In genomic region chr19:2325261-2326046, GRCh38 we compare ENCODE assay signal across 14 cellular contexts. TPM values are rescaled to one million over a fixed set of nuclear protein-coding genes. Genes with fewer than 3 reads are reported as not detected.
A peak's percentile ranks its signal among the peaks of the same experiment; 100 is the strongest.
DNase-seq lines count a peak whose midpoint lies in the region; ATAC-seq, FAIRE-seq and TF ChIP-seq lines count a peak whose summit lies in the region.
"Had no signal": no experiment of that assay in that cellular context is flagged by ENCODE, and none has a peak within 500 bp of the region (broad histone marks: within the 10 kb centered on the region; RNA-seq: fewer than 3 reads in every experiment).

No MANE protein-coding gene starts in this region.

- FAIRE-seq in astrocyte (lab: Jason Lieb, UNC) = no peak
- FAIRE-seq: colon had no signal

- H3K9me3 ChIP-seq in CD4-positive, CD25-positive, alpha-beta regulatory T cell (ENCODE audit: control insufficient read depth in 2 of 2, low read length in 2 of 2) = no peaks in the 10 kb centered on the region
- H3K9me3 ChIP-seq in astrocyte (ENCODE audit: insufficient read depth, low read depth, low read length) = no peaks in the 10 kb centered on the region
- no peaks in the 10 kb centered on the region for H3K9me3 ChIP-seq in naive thymus-derived CD4-positive, alpha-beta T cell (ENCODE audit: control insufficient read depth in 2 of 3, low read length in 3 of 3)

- intact Hi-C loops in naive thymus-derived CD4-positive, alpha-beta T cell (cut with micrococcal nuclease) = no loop called here

- H3K4me1 Mint-ChIP-seq in CD4-positive, CD25-positive, alpha-beta regulatory T cell = peaks cover 5 to 46% (median 28%) of the 10 kb centered on the region in 4 donors
- peaks cover 20% of the 10 kb centered on the region for H3K4me1 Mint-ChIP-seq in astrocyte (ENCODE audit: low read depth, unreplicated experiment)
- peaks cover 33 to 54% (median 42%) of the 10 kb centered on the region in 7 donors for H3K4me1 Mint-ChIP-seq in naive thymus-derived CD4-positive, alpha-beta T cell

- H3K27ac ChIP-seq in CD4-positive, CD25-positive, alpha-beta regulatory T cell (ENCODE audit: insufficient read depth, low read length, poor library complexity, severe bottlenecking) = no peak overlapping the region
- no peak overlapping the region for H3K27ac ChIP-seq in astrocyte (ENCODE audit: low read depth, low read length)
- no peak overlapping the region for H3K27ac ChIP-seq in naive thymus-derived CD4-positive, alpha-beta T cell (ENCODE audit: low read depth, low read length)

- H3K4me3 ChIP-seq in CD4-positive, CD25-positive, alpha-beta regulatory T cell (ENCODE audit: low read depth, low read length) = no peak overlapping the region
- H3K4me3 ChIP-seq in GM12875 (ENCODE audit: low read depth, low read length) (peak overlapping the region; percentile 27), astrocyte (ENCODE audit: insufficient read depth, low read depth, low read length) (no peak overlapping the region)
- no peak overlapping the region for H3K4me3 ChIP-seq in naive thymus-derived CD4-positive, alpha-beta T cell (ENCODE audit: low read length)

- no peak overlapping the region for H3K9ac ChIP-seq in astrocyte (ENCODE audit: low read length)

- ATAC-seq in CD4-positive, CD25-positive, alpha-beta regulatory T cell (ENCODE audit: low read depth in 2 of 2) = no peak
- ATAC-seq in naive thymus-derived CD4-positive, alpha-beta T cell = no peak
- ATAC-seq in HG03135 (IDR thresholded peaks at IDR 0.05; ENCODE audit: unreplicated experiment) = no peak
- ATAC-seq: HCT116, SK-N-SH treated with all-trans-retinoic acid at 6 μM for 48 hours had no signal

- no peak overlapping the region for H2AFZ ChIP-seq in astrocyte (ENCODE audit: low read depth, low read length)

- peaks cover 55% of the 10 kb centered on the region for H3K79me2 ChIP-seq in astrocyte (ENCODE audit: insufficient read depth, low read length)

- H3K27me3 ChIP-seq in CD4-positive, CD25-positive, alpha-beta regulatory T cell (ENCODE audit: control insufficient read depth, insufficient read depth, low read length) = no peaks in the 10 kb centered on the region
- H3K27me3 ChIP-seq in astrocyte (ENCODE audit: insufficient read depth, low read length) = no peaks in the 10 kb centered on the region
- H3K27me3 ChIP-seq in naive thymus-derived CD4-positive, alpha-beta T cell (ENCODE audit: control insufficient read depth in 2 of 2, insufficient read depth in 2 of 2, low read length in 2 of 2) = no peaks in the 10 kb centered on the region

- POLR2A ChIA-PET in naive thymus-derived CD4-positive, alpha-beta T cell (lab: Charles Lee) = no interaction called here

- peaks cover 44% of the 10 kb centered on the region for H4K20me1 ChIP-seq in astrocyte (ENCODE audit: insufficient read depth, low read length)

- H3K36me3 Mint-ChIP-seq in CD4-positive, CD25-positive, alpha-beta regulatory T cell = peaks cover 17% of the 10 kb centered on the region
- H3K36me3 Mint-ChIP-seq in astrocyte (ENCODE audit: low read depth, unreplicated experiment) = peaks cover 5% of the 10 kb centered on the region
- peaks cover 0 to 16% (median 4%) of the 10 kb centered on the region in 5 donors for H3K36me3 Mint-ChIP-seq in naive thymus-derived CD4-positive, alpha-beta T cell

- no peaks in the 10 kb centered on the region for H3K9me3 Mint-ChIP-seq in CD4-positive, CD25-positive, alpha-beta regulatory T cell
- H3K9me3 Mint-ChIP-seq in astrocyte (ENCODE audit: unreplicated experiment) = no peaks in the 10 kb centered on the region
- H3K9me3 Mint-ChIP-seq in naive thymus-derived CD4-positive, alpha-beta T cell = peaks cover 0 to 4% (median 0%) of the 10 kb centered on the region in 11 donors
- H3K9me3 Mint-ChIP-seq: mesothelial cell of epicardium had no signal

- peak overlapping the region; percentile 61 to 99 (median 96) for H3K4me3 Mint-ChIP-seq in CD4-positive, CD25-positive, alpha-beta regulatory T cell
- no peak overlapping the region for H3K4me3 Mint-ChIP-seq in astrocyte (ENCODE audit: unreplicated experiment)
- H3K4me3 Mint-ChIP-seq in naive thymus-derived CD4-positive, alpha-beta T cell = peak overlapping the region in 9 of 10 donors; percentile 22 to 99 (median 58)

- H3K4me1 ChIP-seq in CD4-positive, CD25-positive, alpha-beta regulatory T cell (ENCODE audit: control insufficient read depth, insufficient read depth, low read length, poor library complexity, severe bottlenecking) = peaks cover 24% of the 10 kb centered on the region
- peaks cover 15% of the 10 kb centered on the region for H3K4me1 ChIP-seq in astrocyte (ENCODE audit: insufficient read depth, low read length)
- H3K4me1 ChIP-seq in naive thymus-derived CD4-positive, alpha-beta T cell (ENCODE audit: control insufficient read depth in 2 of 2, insufficient read depth in 2 of 2, low read length in 2 of 2) = peaks cover 10 to 22% of the 10 kb centered on the region in 2 donors

- no peak for DNase-seq in CD4-positive, CD25-positive, alpha-beta regulatory T cell
- DNase-seq in astrocyte (ENCODE audit: low read depth) = no peak
- no peak for DNase-seq in naive thymus-derived CD4-positive, alpha-beta T cell
- DNase-seq in EL = no peak
- no peak for DNase-seq in ureter (ENCODE audit: low spot score)
- DNase-seq: activated naive CD4-positive, alpha-beta T cell treated with anti-CD3 and anti-CD28 coated beads, Interleukin-2, amount 50 U/mL, for 16 hours; stimulated activated CD4-positive, alpha-beta T cell treated with anti-CD3 and anti-CD28 coated beads, Interleukin-4, amount 100 ng/mL, for 24 hours; stimulated activated naive CD4-positive, alpha-beta T cell treated with Interleukin-2 at 50 U/mL for 16 hours had no signal

- H3K27me3 Mint-ChIP-seq in CD4-positive, CD25-positive, alpha-beta regulatory T cell = no peaks in the 10 kb centered on the region
- no peaks in the 10 kb centered on the region for H3K27me3 Mint-ChIP-seq in astrocyte (ENCODE audit: low read depth, unreplicated experiment)
- peaks cover 0 to 2% (median 0%) of the 10 kb centered on the region in 5 donors for H3K27me3 Mint-ChIP-seq in naive thymus-derived CD4-positive, alpha-beta T cell

- CTCF ChIA-PET in naive thymus-derived CD4-positive, alpha-beta T cell (lab: Charles Lee) = no interaction called here

- peaks cover 11% of the 10 kb centered on the region for H3K36me3 ChIP-seq in CD4-positive, CD25-positive, alpha-beta regulatory T cell (ENCODE audit: control insufficient read depth, insufficient read depth, low read length)
- H3K36me3 ChIP-seq in astrocyte (ENCODE audit: insufficient read depth, low read length) = peaks cover 2% of the 10 kb centered on the region
- peaks cover 0 to 56% (median 0%) of the 10 kb centered on the region in 3 experiments for H3K36me3 ChIP-seq in naive thymus-derived CD4-positive, alpha-beta T cell (ENCODE audit: control insufficient read depth in 2 of 3, insufficient read depth in 3 of 3, low read length in 3 of 3)

- no peak overlapping the region for H3K4me2 ChIP-seq in astrocyte (ENCODE audit: low read length)

- peak overlapping the region in 2 of 3 donors; percentile 1 to 79 for H3K27ac Mint-ChIP-seq in CD4-positive, CD25-positive, alpha-beta regulatory T cell
- H3K27ac Mint-ChIP-seq in astrocyte (ENCODE audit: unreplicated experiment) = peak overlapping the region; percentile 58
- H3K27ac Mint-ChIP-seq in naive thymus-derived CD4-positive, alpha-beta T cell = peak overlapping the region in 7 of 9 donors; percentile 28 to 95 (median 66)
- H3K27ac Mint-ChIP-seq: mesothelial cell of epicardium had no signal

- TF ChIP-seq CTCF in GM12875 (IDR thresholded peaks at IDR 0.05; ENCODE audit: borderline replicate concordance, insufficient read depth, low read depth, low read length) (no peak), astrocyte (IDR thresholded peaks at IDR 0.05; ENCODE audit: insufficient read depth, low read depth, low read length) (no peak)

RNA-seq across cellular contexts. Expression of gene LSM7, which starts 2.9 kb away (rescaled TPM):
- 83.9 TPM for total RNA-seq in CD4-positive, CD25-positive, alpha-beta regulatory T cell
- 100 to 1,000 TPM; 146 to 187 (median 169) TPM for polyA plus RNA-seq in CD4-positive, CD25-positive, alpha-beta regulatory T cell
- total RNA-seq in astrocyte = 91.4 and 97.6 TPM in 2 replicates
- 100 to 1,000 TPM in 3 of 5 experiments, 10 to 100 TPM in 2; 79.4 to 131 (median 102) TPM for total RNA-seq in naive thymus-derived CD4-positive, alpha-beta T cell
- polyA plus RNA-seq in naive thymus-derived CD4-positive, alpha-beta T cell = 100 to 1,000 TPM; 142 to 182 TPM
- 85.0 TPM for total RNA-seq in ureter

RNA-seq across cellular contexts. Expression of gene SPPL2B, which starts 3.0 kb away (rescaled TPM):
- total RNA-seq in CD4-positive, CD25-positive, alpha-beta regulatory T cell = 69.7 TPM
- polyA plus RNA-seq in CD4-positive, CD25-positive, alpha-beta regulatory T cell = 1 to 10 TPM; 4.3 to 7.4 (median 6.3) TPM
- total RNA-seq in astrocyte (52.2 and 55.4 TPM in 2 replicates), ureter (70.3 TPM)
- total RNA-seq in naive thymus-derived CD4-positive, alpha-beta T cell = 100 to 1,000 TPM in 4 of 5 experiments, 10 to 100 TPM in 1; 92.2 to 150 (median 140) TPM
- 10 to 100 TPM; 11.1 to 15.7 TPM for polyA plus RNA-seq in naive thymus-derived CD4-positive, alpha-beta T cell

RNA-seq across cellular contexts. Expression of gene LINGO3, which starts 17.5 kb away (rescaled TPM):
- total RNA-seq in CD4-positive, CD25-positive, alpha-beta regulatory T cell = 0.22 TPM
- 1 to 10 TPM; 3.0 to 5.3 (median 3.7) TPM for polyA plus RNA-seq in CD4-positive, CD25-positive, alpha-beta regulatory T cell
- not detected in 2 replicates for total RNA-seq in astrocyte
- 1 to 10 TPM in 2 of 5 experiments, under 1 TPM in 3; 0.27 to 1.8 (median 0.72) TPM for total RNA-seq in naive thymus-derived CD4-positive, alpha-beta T cell
- polyA plus RNA-seq in naive thymus-derived CD4-positive, alpha-beta T cell = 10 to 100 TPM in 1 of 2 donors, 1 to 10 TPM in 1; 3.6 to 12.9 TPM
- not detected for total RNA-seq in ureter

RNA-seq across cellular contexts. Expression of gene TMPRSS9, which starts 34.6 kb away (rescaled TPM):
- total RNA-seq in CD4-positive, CD25-positive, alpha-beta regulatory T cell = 0.17 TPM
- not detected for polyA plus RNA-seq in CD4-positive, CD25-positive, alpha-beta regulatory T cell
- total RNA-seq in astrocyte = 0.16 and 0.17 TPM in 2 replicates
- not detected for total RNA-seq in naive thymus-derived CD4-positive, alpha-beta T cell
- polyA plus RNA-seq in naive thymus-derived CD4-positive, alpha-beta T cell = not detected
- total RNA-seq in ureter = not detected

RNA-seq across cellular contexts. Expression of gene PEAK3, which starts 43.5 kb away (rescaled TPM):
- total RNA-seq in CD4-positive, CD25-positive, alpha-beta regulatory T cell = not detected
- under 1 TPM; 0.10 to 0.32 (median 0.15) TPM for polyA plus RNA-seq in CD4-positive, CD25-positive, alpha-beta regulatory T cell
- 0.18 TPM in 1 of 2 replicates, not detected in the other for total RNA-seq in astrocyte
- total RNA-seq in naive thymus-derived CD4-positive, alpha-beta T cell = 1 to 10 TPM in 1 of 5 experiments, under 1 TPM in 3, not detected in 1; 0.14 to 3.9 (median 0.45) TPM
- polyA plus RNA-seq in naive thymus-derived CD4-positive, alpha-beta T cell = under 1 TPM; 0.14 to 0.44 TPM
- total RNA-seq in ureter = 0.99 TPM
- total RNA-seq: mesothelial cell of epicardium had no signal
